ENCODE assay signal across 9 cellular contexts in the genomic region with DNA sequence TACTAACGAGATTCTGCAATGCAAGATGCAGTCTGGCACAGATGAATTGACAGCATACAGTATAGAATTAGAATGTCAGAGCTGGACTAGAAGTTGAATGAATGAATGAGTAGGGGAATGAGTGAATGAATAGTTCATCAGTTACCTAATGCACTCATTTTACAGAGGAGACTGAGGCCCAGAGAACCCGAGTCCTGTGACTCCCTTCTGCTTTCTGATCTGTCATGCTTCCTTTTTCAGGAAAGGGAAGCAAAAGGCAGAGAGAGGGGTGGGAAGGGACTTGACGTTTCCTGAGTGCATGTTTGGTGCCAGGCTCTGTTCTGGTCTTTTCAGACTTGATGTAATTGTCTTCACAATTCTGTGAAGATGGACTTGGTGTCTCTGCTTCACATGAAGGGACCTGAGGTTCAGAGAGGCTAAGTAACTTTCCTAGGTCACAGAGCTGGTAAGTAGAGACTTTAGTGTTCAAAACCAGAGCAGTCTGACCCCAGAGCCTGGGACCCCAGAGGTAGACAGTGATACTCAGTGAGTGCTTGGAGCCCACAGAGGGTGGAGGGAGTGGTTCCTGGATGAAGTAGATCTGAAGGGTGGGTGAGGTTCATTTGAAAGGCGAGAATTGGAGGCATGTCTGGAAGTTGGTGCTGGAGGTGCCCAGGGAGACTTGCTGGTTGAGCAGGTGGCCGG. TPM values are rescaled to one million over a fixed set of nuclear protein-coding genes. Genes with fewer than 3 reads are reported as not detected.
DNase-seq lines count a peak whose midpoint lies in the region; ATAC-seq, FAIRE-seq and TF ChIP-seq lines count a peak whose summit lies in the region.
"Had no signal": no experiment of that assay in that cellular context is flagged by ENCODE, and none has a peak within 500 bp of the region (broad histone marks: within the 10 kb centered on the region; RNA-seq: fewer than 3 reads in every experiment).

No MANE protein-coding gene starts in this region.

- H3K27me3 ChIP-seq in K562 (ENCODE audit: control insufficient read depth in 2 of 2, insufficient read depth in 2 of 2, low read length in 2 of 2): no peaks in the 10 kb centered on the region
- H3K27me3 ChIP-seq in naive thymus-derived CD4-positive, alpha-beta T cell (ENCODE audit: control insufficient read depth in 2 of 2, insufficient read depth in 2 of 2, low read length in 2 of 2): peaks cover 0 to 3% of the 10 kb centered on the region in 2 donors
- H3K27me3 ChIP-seq: ascending aorta had no signal

- in situ Hi-C loops in KBM-7 (cut with MboI; ENCODE audit: low pct_unique_long_range_greater_than_20kb, low sequenced_read_pairs) (loop anchor here (5.0 kb wide), 1 partner anchor 37 kb away; no protein-coding TSS in a partner anchor), K562 (cut with MboI) (loop anchor here (5.0 kb wide), 2 partner anchors 42 to 132 kb away; no protein-coding TSS in a partner anchor)

- H3K36me3 Mint-ChIP-seq in naive thymus-derived CD4-positive, alpha-beta T cell: no peaks in the 10 kb centered on the region

- no TSS peak for BruUV-seq in K562 (replicated peaks; lab: Mats Ljungman, UMichigan)

- no peak overlapping the region for H3K27ac ChIP-seq in K562 (ENCODE audit: extremely low read depth, low read depth, low read length)
- H3K27ac ChIP-seq in naive thymus-derived CD4-positive, alpha-beta T cell (ENCODE audit: low read depth, low read length): no peak overlapping the region
- H3K27ac ChIP-seq: ascending aorta had no signal

- no peak for FAIRE-seq in K562 (lab: Jason Lieb, UNC)
- FAIRE-seq: TTC549 had no signal

- H3K4me3 Mint-ChIP-seq in naive thymus-derived CD4-positive, alpha-beta T cell: no peak overlapping the region

- intact Hi-C loops in K562 (cut with micrococcal nuclease): loop anchor here (1.0 to 10.0 kb wide), 2 partner anchors 40 to 355 kb away; no protein-coding TSS in a partner anchor
- intact Hi-C loops in naive thymus-derived CD4-positive, alpha-beta T cell (cut with micrococcal nuclease): loop anchor here (1.0 to 5.0 kb wide), 5 partner anchors 17 to 357 kb away; no protein-coding TSS in a partner anchor

- no peaks in the 10 kb centered on the region for H4K20me1 ChIP-seq in K562 (replicated peaks; ENCODE audit: control insufficient read depth, insufficient read depth, low read length)

- H2AFZ ChIP-seq in K562 (ENCODE audit: low read depth, low read length): no peak overlapping the region

- H3K9me3 Mint-ChIP-seq in naive thymus-derived CD4-positive, alpha-beta T cell: no peaks in the 10 kb centered on the region

- H3K9me3 ChIP-seq in K562 (replicated peaks; ENCODE audit: control insufficient read depth, insufficient read depth, low read depth, low read length): 0 out of 2 replicates have a peak, but pooled peaks cover 2% of the 10 kb centered on the region
- H3K9me3 ChIP-seq in naive thymus-derived CD4-positive, alpha-beta T cell (ENCODE audit: control insufficient read depth in 2 of 3, low read length in 3 of 3): no peaks in the 10 kb centered on the region
- H3K9me3 ChIP-seq: ascending aorta had no signal

- 9% methylated on average over 5 of the region's 5 CpGs for WGBS in K562 (ENCODE audit: insufficient coverage, low coverage, missing lambda C conversion rate)

- TF ChIP-seq POLR2A in K562 (conservative IDR thresholded peaks at IDR 0.05): no peak

- ATAC-seq in GM18498 (IDR thresholded peaks at IDR 0.05; ENCODE audit: unreplicated experiment): peak; percentile 17
- peak; percentile 51 for ATAC-seq in K562
- ATAC-seq in naive thymus-derived CD4-positive, alpha-beta T cell: peak; percentile 55

- no peak for TF ChIP-seq RAD21 in K562 (CRISPR knock-in tag; conservative IDR thresholded peaks at IDR 0.05 in 1 of 2, IDR thresholded peaks at IDR 0.05 in 1 of 2)

- H3K9me1 ChIP-seq in K562 (ENCODE audit: control insufficient read depth, insufficient read depth, low read length): no peaks in the 10 kb centered on the region

- peaks cover 0 to 10% (median 7%) of the 10 kb centered on the region in 7 donors for H3K4me1 Mint-ChIP-seq in naive thymus-derived CD4-positive, alpha-beta T cell

- H3K27me3 Mint-ChIP-seq in naive thymus-derived CD4-positive, alpha-beta T cell: peaks cover 8 to 63% (median 24%) of the 10 kb centered on the region in 5 donors

- no peak for TF ChIP-seq CTCF in K562 (IDR thresholded peaks at IDR 0.05 in 2 of 3, conservative IDR thresholded peaks at IDR 0.05 in 1 of 3; ENCODE audit: insufficient read depth in 2 of 3, low read depth in 1 of 3, low read length in 3 of 3)

- H3K79me2 ChIP-seq in K562 (ENCODE audit: control insufficient read depth, insufficient read depth, low read length): no peaks in the 10 kb centered on the region

- H3K9ac ChIP-seq in K562 (ENCODE audit: insufficient read depth in 1 of 2, low read depth in 2 of 2, low read length in 2 of 2): no peak overlapping the region

- H3K36me3 ChIP-seq in K562 (ENCODE audit: control insufficient read depth, insufficient read depth, low read length): no peaks in the 10 kb centered on the region
- H3K36me3 ChIP-seq in naive thymus-derived CD4-positive, alpha-beta T cell (ENCODE audit: control insufficient read depth in 2 of 3, insufficient read depth in 3 of 3, low read length in 3 of 3): no peaks in the 10 kb centered on the region
- H3K36me3 ChIP-seq: ascending aorta had no signal

- POLR2A ChIA-PET in K562 (lab: Yijun Ruan, JAX): interaction anchor here (0.6 to 1.6 kb wide), 4 partner anchors 33 to 350 kb away, joined by 3 to 6 read pairs (median 4); partner anchors contain the start of gene SLC25A44
- POLR2A ChIA-PET in naive thymus-derived CD4-positive, alpha-beta T cell (lab: Charles Lee): interaction anchor here (1.1 to 3.7 kb wide), 2 partner anchors 10 to 39 kb away, joined by 3 to 24 read pairs; no protein-coding TSS in a partner anchor

- DNase-seq in KBM-7: peak; percentile 45
- no peak for DNase-seq in K562 (ENCODE audit: extremely low read depth in 1 of 4, low spot score in 3 of 4)
- no peak for DNase-seq in naive thymus-derived CD4-positive, alpha-beta T cell
- DNase-seq in activated naive CD4-positive, alpha-beta T cell treated with Interleukin-2 at 50 U/mL for 16 hours: no peak
- no peak for DNase-seq in DMS53 treated with DMSO at 0.1 percent for 48 hours (lab: John Stamatoyannopoulos, UW; ENCODE audit: unreplicated experiment)
- no peak for DNase-seq in NCI-H1105 treated with DMSO at 0.1 percent for 48 hours (lab: John Stamatoyannopoulos, UW)

- peak overlapping the region in 4 of 9 donors; percentile 3 to 70 (median 24) for H3K27ac Mint-ChIP-seq in naive thymus-derived CD4-positive, alpha-beta T cell

- H3K4me3 ChIP-seq in K562: no peak overlapping the region
- H3K4me3 ChIP-seq in naive thymus-derived CD4-positive, alpha-beta T cell (ENCODE audit: low read length): no peak overlapping the region
- H3K4me3 ChIP-seq: ascending aorta had no signal

- TF ChIP-seq EP300 in K562 (IDR thresholded peaks at IDR 0.05; ENCODE audit: low read length): no peak

- peaks cover 0 to 8% of the 10 kb centered on the region in 2 experiments; a peak in 2 of 5 replicates for H3K4me1 ChIP-seq in K562 (replicated peaks in 1 of 2; ENCODE audit: control insufficient read depth in 2 of 2, insufficient read depth in 2 of 2, low read length in 2 of 2)
- H3K4me1 ChIP-seq in naive thymus-derived CD4-positive, alpha-beta T cell (ENCODE audit: control insufficient read depth in 2 of 2, insufficient read depth in 2 of 2, low read length in 2 of 2): no peaks in the 10 kb centered on the region

- H3K4me2 ChIP-seq in K562 (ENCODE audit: insufficient read depth, low read length): peak overlapping the region; percentile 7; the same call in 1 of the 2 replicates

- CTCF ChIA-PET in K562 (lab: Yijun Ruan, JAX; ENCODE audit: low intra/inter-chr PET ratio): interaction anchor here (1.0 to 3.2 kb wide), 6 partner anchors 27 to 356 kb away, joined by 3 to 51 read pairs (median 6); no protein-coding TSS in a partner anchor
- CTCF ChIA-PET in naive thymus-derived CD4-positive, alpha-beta T cell (lab: Charles Lee): interaction anchor here (0.6 to 20.3 kb wide), 11 partner anchors 8 to 247 kb away, joined by 3 to 340 read pairs (median 3); partner anchors contain the start of gene LMNA

RNA-seq across cellular contexts. Expression of gene MEX3A, which starts 8.0 kb away (rescaled TPM):
- 4.5 and 10.4 TPM in 2 replicates for total RNA-seq in K562 (2011; cell fraction: chromatin; rRNA removed; ENCODE audit: low replicate concordance)
- total RNA-seq in K562 (2011; cell fraction: nucleolus; rRNA removed): 5.4 and 5.8 TPM in 2 replicates
- total RNA-seq in K562 (2011; cell fraction: nucleoplasm; rRNA removed): 5.7 and 7.9 TPM in 2 replicates
- total RNA-seq in K562 (2014; rRNA removed): 7.3 and 8.0 TPM in 2 replicates
- 4.2 and 4.4 TPM in 2 replicates for total RNA-seq in K562 (2014; rRNA removed; fragmentation: Illumina TruSeq; extraction: Trizol)
- 4.7 and 5.1 TPM in 2 replicates for total RNA-seq in K562 (2015; rRNA removed; fragmentation: Illumina TruSeq; extraction: Trizol)
- total RNA-seq in K562 (2021): 13.7 and 14.5 TPM in 2 replicates
- 5.2 and 9.0 TPM in 2 replicates for polyA plus RNA-seq in K562 (2011; rRNA removed)
- polyA plus RNA-seq in K562 (2011; cell fraction: cytosol; rRNA removed): 11.1 and 12.3 TPM in 2 replicates
- polyA plus RNA-seq in K562 (2011; cell fraction: nucleus; rRNA removed): 14.4 and 17.6 TPM in 2 replicates
- polyA plus RNA-seq in K562 (2012): 3.8 and 8.5 TPM in 2 replicates
- 9.2 and 10.1 TPM in 2 replicates for polyA plus RNA-seq in K562 (2014; fragmentation: Illumina TruSeq; extraction: Trizol)
- under 1 TPM; 0.36 to 0.37 TPM for polyA plus RNA-seq in K562 (2014; fragmentation: Nextera tagmentation; extraction: Ambion mirVana)
- 8.7 and 11.0 TPM in 2 replicates for polyA plus RNA-seq in K562 (2014; rRNA removed)
- polyA minus RNA-seq in K562 (2011; rRNA and poly(A)+ RNA removed): 5.8 and 6.9 TPM in 2 replicates
- polyA minus RNA-seq in K562 (2011; cell fraction: cytosol; rRNA and poly(A)+ RNA removed): 10.8 and 15.0 TPM in 2 replicates
- polyA minus RNA-seq in K562 (2011; cell fraction: nucleus; rRNA and poly(A)+ RNA removed): 2.6 and 5.0 TPM in 2 replicates
- total RNA-seq in naive thymus-derived CD4-positive, alpha-beta T cell: under 1 TPM in 4 of 5 experiments, not detected in 1; 0.05 to 0.15 (median 0.13) TPM
- polyA plus RNA-seq in naive thymus-derived CD4-positive, alpha-beta T cell: not detected

RNA-seq across cellular contexts. Expression of gene LMNA, which starts 24.2 kb away (rescaled TPM):
- 84.8 and 209 TPM in 2 replicates for total RNA-seq in K562 (2011; cell fraction: chromatin; rRNA removed; ENCODE audit: low replicate concordance)
- 154 and 172 TPM in 2 replicates for total RNA-seq in K562 (2011; cell fraction: nucleolus; rRNA removed)
- 95.4 and 117 TPM in 2 replicates for total RNA-seq in K562 (2011; cell fraction: nucleoplasm; rRNA removed)
- total RNA-seq in K562 (2014; rRNA removed) (250 and 267 TPM in 2 replicates), K562 (2014; rRNA removed; fragmentation: Illumina TruSeq; extraction: Trizol) (41.3 and 44.0 TPM in 2 replicates), K562 (2015; rRNA removed; fragmentation: Illumina TruSeq; extraction: Trizol) (89.1 and 97.7 TPM in 2 replicates), K562 (2021) (347 and 354 TPM in 2 replicates)
- polyA plus RNA-seq in K562 (2011; rRNA removed) (88.2 and 129 TPM in 2 replicates), K562 (2014; fragmentation: Illumina TruSeq; extraction: Trizol) (77.1 and 104 TPM in 2 replicates), K562 (2014; fragmentation: Nextera tagmentation; extraction: Ambion mirVana) (1 to 10 TPM in 1 of 2 experiments, under 1 TPM in 1; 1.00 to 4.5 TPM), K562 (2014; rRNA removed) (123 and 166 TPM in 2 replicates)
- polyA plus RNA-seq in K562 (2011; cell fraction: cytosol; rRNA removed): 116 and 274 TPM in 2 replicates
- polyA plus RNA-seq in K562 (2011; cell fraction: nucleus; rRNA removed): 154 and 164 TPM in 2 replicates
- polyA plus RNA-seq in K562 (2012): 193 TPM in 2 replicates
- 104 and 109 TPM in 2 replicates for polyA minus RNA-seq in K562 (2011; rRNA and poly(A)+ RNA removed)
- polyA minus RNA-seq in K562 (2011; cell fraction: cytosol; rRNA and poly(A)+ RNA removed): 151 and 176 TPM in 2 replicates
- 47.4 and 69.6 TPM in 2 replicates for polyA minus RNA-seq in K562 (2011; cell fraction: nucleus; rRNA and poly(A)+ RNA removed)
- 100 to 1,000 TPM in 2 of 5 experiments, 10 to 100 TPM in 1, 1 to 10 TPM in 2; 5.5 to 470 (median 18.0) TPM for total RNA-seq in naive thymus-derived CD4-positive, alpha-beta T cell
- polyA plus RNA-seq in naive thymus-derived CD4-positive, alpha-beta T cell: under 1 TPM in 1 of 2 donors, not detected in 1; 0.20 TPM

RNA-seq across cellular contexts. Expression of gene RAB25, which starts 29.3 kb away (rescaled TPM):
- not detected in 2 replicates for total RNA-seq in K562 (2011; cell fraction: chromatin; rRNA removed; ENCODE audit: low replicate concordance)
- total RNA-seq in K562 (2011; cell fraction: nucleolus; rRNA removed): not detected in 2 replicates
- not detected in 2 replicates for total RNA-seq in K562 (2011; cell fraction: nucleoplasm; rRNA removed)
- total RNA-seq in K562 (2014; rRNA removed): not detected in 2 replicates
- total RNA-seq in K562 (2014; rRNA removed; fragmentation: Illumina TruSeq; extraction: Trizol): not detected in 2 replicates
- not detected in 2 replicates for total RNA-seq in K562 (2015; rRNA removed; fragmentation: Illumina TruSeq; extraction: Trizol)
- 0.27 and 0.49 TPM in 2 replicates for total RNA-seq in K562 (2021)
- 0.10 and 0.68 TPM in 2 replicates for polyA plus RNA-seq in K562 (2011; rRNA removed)
- polyA plus RNA-seq in K562 (2011; cell fraction: cytosol; rRNA removed): 0.30 and 0.37 TPM in 2 replicates
- 0.24 TPM in 1 of 2 replicates, not detected in the other for polyA plus RNA-seq in K562 (2011; cell fraction: nucleus; rRNA removed)
- polyA plus RNA-seq in K562 (2012): 0.18 and 0.36 TPM in 2 replicates
- polyA plus RNA-seq in K562 (2014; fragmentation: Illumina TruSeq; extraction: Trizol): not detected in 2 replicates
- polyA plus RNA-seq in K562 (2014; fragmentation: Nextera tagmentation; extraction: Ambion mirVana): under 1 TPM in 1 of 2 experiments, not detected in 1; 0.13 TPM
- 0.45 TPM in 1 of 2 replicates, not detected in the other for polyA plus RNA-seq in K562 (2014; rRNA removed)
- polyA minus RNA-seq in K562 (2011; rRNA and poly(A)+ RNA removed): 0.75 TPM in 1 of 2 replicates, not detected in the other
- polyA minus RNA-seq in K562 (2011; cell fraction: cytosol; rRNA and poly(A)+ RNA removed): not detected in 2 replicates
- not detected in 2 replicates for polyA minus RNA-seq in K562 (2011; cell fraction: nucleus; rRNA and poly(A)+ RNA removed)
- 1 to 10 TPM in 4 of 5 experiments, not detected in 1; 1.1 to 2.7 (median 2.2) TPM for total RNA-seq in naive thymus-derived CD4-positive, alpha-beta T cell
- polyA plus RNA-seq in naive thymus-derived CD4-positive, alpha-beta T cell: 1 to 10 TPM; 1.5 to 1.8 TPM
- total RNA-seq: ascending aorta had no signal

RNA-seq across cellular contexts. Expression of gene LAMTOR2, which starts 35.7 kb away (rescaled TPM):
- 9.0 and 18.3 TPM in 2 replicates for total RNA-seq in K562 (2011; cell fraction: chromatin; rRNA removed; ENCODE audit: low replicate concordance)
- total RNA-seq in K562 (2011; cell fraction: nucleolus; rRNA removed): 19.3 and 22.5 TPM in 2 replicates
- total RNA-seq in K562 (2011; cell fraction: nucleoplasm; rRNA removed): 16.0 and 16.2 TPM in 2 replicates
- total RNA-seq in K562 (2014; rRNA removed) (92.7 and 98.7 TPM in 2 replicates), K562 (2014; rRNA removed; fragmentation: Illumina TruSeq; extraction: Trizol) (28.6 and 43.2 TPM in 2 replicates), K562 (2015; rRNA removed; fragmentation: Illumina TruSeq; extraction: Trizol) (69.3 and 74.6 TPM in 2 replicates), K562 (2021) (59.2 and 66.6 TPM in 2 replicates)
- polyA plus RNA-seq in K562 (2011; rRNA removed) (39.0 and 62.8 TPM in 2 replicates), K562 (2014; fragmentation: Illumina TruSeq; extraction: Trizol) (64.0 and 81.6 TPM in 2 replicates), K562 (2014; fragmentation: Nextera tagmentation; extraction: Ambion mirVana) (100 to 1,000 TPM; 157 to 161 TPM), K562 (2014; rRNA removed) (88.8 and 91.0 TPM in 2 replicates)
- polyA plus RNA-seq in K562 (2011; cell fraction: cytosol; rRNA removed): 100 and 125 TPM in 2 replicates
- 37.5 and 38.3 TPM in 2 replicates for polyA plus RNA-seq in K562 (2011; cell fraction: nucleus; rRNA removed)
- 84.9 and 94.8 TPM in 2 replicates for polyA plus RNA-seq in K562 (2012)
- 19.4 and 21.7 TPM in 2 replicates for polyA minus RNA-seq in K562 (2011; rRNA and poly(A)+ RNA removed)
- polyA minus RNA-seq in K562 (2011; cell fraction: cytosol; rRNA and poly(A)+ RNA removed): 15.4 and 23.8 TPM in 2 replicates
- 9.3 and 18.7 TPM in 2 replicates for polyA minus RNA-seq in K562 (2011; cell fraction: nucleus; rRNA and poly(A)+ RNA removed)
- total RNA-seq in naive thymus-derived CD4-positive, alpha-beta T cell: 10 to 100 TPM; 13.3 to 66.1 (median 27.9) TPM
- 10 to 100 TPM; 90.1 to 97.9 TPM for polyA plus RNA-seq in naive thymus-derived CD4-positive, alpha-beta T cell

RNA-seq across cellular contexts. Expression of gene UBQLN4, which starts 36.7 kb away (rescaled TPM):
- 61.1 and 123 TPM in 2 replicates for total RNA-seq in K562 (2011; cell fraction: chromatin; rRNA removed; ENCODE audit: low replicate concordance)
- total RNA-seq in K562 (2011; cell fraction: nucleolus; rRNA removed): 50.0 and 64.5 TPM in 2 replicates
- 60.2 and 75.3 TPM in 2 replicates for total RNA-seq in K562 (2011; cell fraction: nucleoplasm; rRNA removed)
- 35.1 and 38.1 TPM in 2 replicates for total RNA-seq in K562 (2014; rRNA removed)
- total RNA-seq in K562 (2014; rRNA removed; fragmentation: Illumina TruSeq; extraction: Trizol): 28.9 TPM in 2 replicates
- 35.8 and 37.0 TPM in 2 replicates for total RNA-seq in K562 (2015; rRNA removed; fragmentation: Illumina TruSeq; extraction: Trizol)
- 59.0 and 61.3 TPM in 2 replicates for total RNA-seq in K562 (2021)
- polyA plus RNA-seq in K562 (2011; rRNA removed): 65.5 and 66.5 TPM in 2 replicates
- 70.3 and 86.6 TPM in 2 replicates for polyA plus RNA-seq in K562 (2011; cell fraction: cytosol; rRNA removed)
- polyA plus RNA-seq in K562 (2011; cell fraction: nucleus; rRNA removed): 113 and 152 TPM in 2 replicates
- polyA plus RNA-seq in K562 (2012): 42.0 and 54.4 TPM in 2 replicates
- 60.1 and 60.6 TPM in 2 replicates for polyA plus RNA-seq in K562 (2014; fragmentation: Illumina TruSeq; extraction: Trizol)
- polyA plus RNA-seq in K562 (2014; fragmentation: Nextera tagmentation; extraction: Ambion mirVana): 10 to 100 TPM; 13.5 to 31.2 TPM
- polyA plus RNA-seq in K562 (2014; rRNA removed): 55.2 and 57.7 TPM in 2 replicates
- polyA minus RNA-seq in K562 (2011; rRNA and poly(A)+ RNA removed): 46.3 and 64.9 TPM in 2 replicates
- polyA minus RNA-seq in K562 (2011; cell fraction: cytosol; rRNA and poly(A)+ RNA removed): 42.7 and 42.8 TPM in 2 replicates
- 24.6 and 31.0 TPM in 2 replicates for polyA minus RNA-seq in K562 (2011; cell fraction: nucleus; rRNA and poly(A)+ RNA removed)
- 10 to 100 TPM; 16.2 to 37.6 (median 31.3) TPM for total RNA-seq in naive thymus-derived CD4-positive, alpha-beta T cell
- polyA plus RNA-seq in naive thymus-derived CD4-positive, alpha-beta T cell: 1 to 10 TPM; 6.7 to 9.9 TPM

Comparison
In these comparisons a context has a peak if more than half of its experiments do, and no peak if none do; other contexts are left out.
1. RNA of gene MEX3A, which starts 8.0 kb away (total RNA-seq): 4.2 to 14.5 TPM in K562; 0.05 to 0.15 TPM in naive thymus-derived CD4-positive, alpha-beta T cell; every median in the first group is over 4 times any median in the second.
2. Peak in every context shown above with its lines, with median percentiles within 50 percentile points of each other: ATAC-seq.